9 cellular contexts compared by ENCODE assay signal in the genomic region with DNA sequence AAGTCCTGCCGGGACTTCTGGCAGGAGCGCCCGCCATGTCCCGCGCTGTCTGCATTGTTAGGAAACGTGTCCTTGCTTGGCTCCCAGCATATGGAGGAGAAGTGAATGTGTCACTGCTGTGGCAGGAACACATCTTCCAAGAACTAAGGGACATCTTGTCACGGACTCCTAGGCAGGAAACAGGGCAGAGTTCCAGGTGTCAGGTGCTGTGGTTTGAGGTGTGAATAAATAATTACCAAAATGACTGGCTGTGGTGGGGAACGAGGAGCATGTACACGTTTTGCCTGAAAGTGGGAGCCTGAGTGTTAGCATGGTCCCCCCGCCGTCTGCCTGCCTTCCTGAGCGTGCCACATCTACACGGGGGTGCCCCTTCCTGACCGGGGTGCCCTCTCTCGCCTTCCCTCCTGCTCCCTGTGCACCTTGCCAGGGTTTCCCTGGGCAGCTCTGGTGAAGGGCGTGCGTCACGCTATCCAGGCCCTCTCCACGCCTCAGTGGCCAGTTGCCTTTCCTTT.
DNase-seq lines count a peak whose midpoint lies in the region; ATAC-seq and TF ChIP-seq lines count a peak whose summit lies in the region.
"Had no signal": no experiment of that assay in that cellular context is flagged by ENCODE, and none has a peak within 500 bp of the region (broad histone marks: within the 10 kb centered on the region; RNA-seq: fewer than 3 reads in every experiment).

No MANE protein-coding gene starts in this region.

- H3K27me3 ChIP-seq in hepatocyte: no peaks in the 10 kb centered on the region
- no peaks in the 10 kb centered on the region for H3K27me3 ChIP-seq in Caco-2 (replicated peaks; ENCODE audit: control insufficient read depth, insufficient read depth, low read length)

- no peaks in the 10 kb centered on the region for H4K20me1 ChIP-seq in hepatocyte (ENCODE audit: insufficient read depth, poor library complexity, severe bottlenecking)

- no peaks in the 10 kb centered on the region for H3K79me2 ChIP-seq in hepatocyte

- no peaks in the 10 kb centered on the region for H3K9me2 ChIP-seq in hepatocyte (replicated peaks; ENCODE audit: insufficient read depth)

- H3K4me1 ChIP-seq in hepatocyte (ENCODE audit: insufficient read depth): no peaks in the 10 kb centered on the region
- H3K4me1 ChIP-seq in Caco-2: no peaks in the 10 kb centered on the region

- H3K36me3 ChIP-seq in hepatocyte (replicated peaks; ENCODE audit: insufficient read depth, low read depth) (no peaks in the 10 kb centered on the region), Caco-2 (ENCODE audit: control insufficient read depth, insufficient read depth, low read length) (no peaks in the 10 kb centered on the region)

- ATAC-seq in GM21576 (IDR thresholded peaks at IDR 0.05; ENCODE audit: unreplicated experiment): peak; percentile 60

- H3K27me3 Mint-ChIP-seq in T-helper 1 cell treated with Interleukin-12 subunit alpha and Interleukin-12 subunit beta and Interleukin-4 antibody, amounts not matched to agents 30 μg/mL and 1 μg/mL, for 36 hours (ENCODE audit: low read depth): no peaks in the 10 kb centered on the region
- H3K27me3 Mint-ChIP-seq in Caco-2 (ENCODE audit: insufficient read depth, unreplicated experiment): peaks cover 30% of the 10 kb centered on the region

- BruUV-seq in Caco-2 (replicated peaks; lab: Mats Ljungman, UMichigan): no TSS peak

- peaks cover 3% of the 10 kb centered on the region for H3K36me3 Mint-ChIP-seq in T-helper 1 cell treated with Interleukin-12 subunit alpha and Interleukin-12 subunit beta and Interleukin-4 antibody, amounts not matched to agents 30 μg/mL and 1 μg/mL, for 36 hours (ENCODE audit: low read depth)
- H3K36me3 Mint-ChIP-seq in Caco-2 (ENCODE audit: insufficient read depth, unreplicated experiment): no peaks in the 10 kb centered on the region

- peaks cover 30% of the 10 kb centered on the region for H3K4me1 Mint-ChIP-seq in T-helper 1 cell treated with Interleukin-12 subunit alpha and Interleukin-12 subunit beta and Interleukin-4 antibody, amounts not matched to agents 30 μg/mL and 1 μg/mL, for 36 hours (ENCODE audit: low read depth)
- no peaks in the 10 kb centered on the region for H3K4me1 Mint-ChIP-seq in Caco-2 (ENCODE audit: low read depth, unreplicated experiment)

- 92% methylated on average over 19 of the region's 19 CpGs for WGBS in hepatocyte (ENCODE audit: low lambda C conversion rate, missing lambda C conversion rate)

- CTCF ChIA-PET in Caco-2 (lab: Charles Lee): no interaction called here

- POLR2A ChIA-PET in Caco-2 (lab: Charles Lee): no interaction called here

- H3K4me3 ChIP-seq in hepatocyte (no peak overlapping the region), Caco-2 (ENCODE audit: low read depth, low read length) (no peak overlapping the region)

- peak overlapping the region; percentile 47 for H3K4me3 Mint-ChIP-seq in T-helper 1 cell treated with Interleukin-12 subunit alpha and Interleukin-12 subunit beta and Interleukin-4 antibody, amounts not matched to agents 30 μg/mL and 1 μg/mL, for 36 hours
- H3K4me3 Mint-ChIP-seq in Caco-2 (ENCODE audit: unreplicated experiment): no peak overlapping the region
- H3K4me3 Mint-ChIP-seq: nephron progenitor cell had no signal

- no peaks in the 10 kb centered on the region for H3K9me3 Mint-ChIP-seq in T-helper 1 cell treated with Interleukin-12 subunit alpha and Interleukin-12 subunit beta and Interleukin-4 antibody, amounts not matched to agents 30 μg/mL and 1 μg/mL, for 36 hours
- peaks cover 4% of the 10 kb centered on the region for H3K9me3 Mint-ChIP-seq in Caco-2 (ENCODE audit: unreplicated experiment)
- H3K9me3 Mint-ChIP-seq: nephron progenitor cell had no signal

- DNase-seq in GM13976 (ENCODE audit: low spot score): peak; percentile 56
- peak; percentile 40 for DNase-seq in islet precursor cell
- no peak for DNase-seq in hepatocyte (ENCODE audit: low spot score)
- no peak for DNase-seq in Caco-2
- no peak for DNase-seq in hepatic stellate cell (ENCODE audit: low spot score)
- no peak for DNase-seq in NCI-H510A treated with DMSO at 0.1 percent for 48 hours (lab: John Stamatoyannopoulos, UW)
- DNase-seq: nephron progenitor cell had no signal

- H2AFZ ChIP-seq in hepatocyte: no peak overlapping the region

- H3K27ac Mint-ChIP-seq in T-helper 1 cell treated with Interleukin-12 subunit alpha and Interleukin-12 subunit beta and Interleukin-4 antibody, amounts not matched to agents 30 μg/mL and 1 μg/mL, for 36 hours: peak overlapping the region; percentile 33
- no peak overlapping the region for H3K27ac Mint-ChIP-seq in Caco-2 (ENCODE audit: unreplicated experiment)
- H3K27ac Mint-ChIP-seq: nephron progenitor cell had no signal

- H3K9me3 ChIP-seq in hepatocyte (ENCODE audit: low read depth): no peaks in the 10 kb centered on the region
- no peaks in the 10 kb centered on the region for H3K9me3 ChIP-seq in Caco-2

- in situ Hi-C loops in GM13976 (cut with MboI; ENCODE audit: low sequenced_read_pairs, unreplicated experiment): no loop called here

- H3K27ac ChIP-seq in hepatocyte: no peak overlapping the region

- intact Hi-C loops in Caco-2 (cut with micrococcal nuclease; ENCODE audit: unreplicated experiment): no loop called here

- no peak overlapping the region for H3K4me2 ChIP-seq in hepatocyte

- no peak for TF ChIP-seq CTCF in GM13976 (IDR thresholded peaks at IDR 0.05; ENCODE audit: borderline replicate concordance, control extremely low read depth, extremely low read depth, insufficient read depth, missing control alignments)
- no peak for TF ChIP-seq CTCF in hepatocyte (IDR thresholded peaks at IDR 0.05; ENCODE audit: poor library complexity)
- TF ChIP-seq CTCF in Caco-2 (IDR thresholded peaks at IDR 0.05; ENCODE audit: insufficient read depth in 1 of 2, low read depth in 1 of 2, low read length in 1 of 2, severe bottlenecking in 1 of 2, unreplicated experiment in 1 of 2): no peak

Comparison
In these comparisons a context has a peak if more than half of its experiments do, and no peak if none do; other contexts are left out.
1. DNase-seq: peak in GM13976 (single experiment) and islet precursor cell (single experiment); none in hepatocyte (single experiment), Caco-2 (0 of 2), hepatic stellate cell (single experiment) and NCI-H510A treated with DMSO at 0.1 percent for 48 hours (single experiment).